In genomic region chr2:72137498-72138010, GRCh38 we compare ENCODE assay signal across 8 cellular contexts. TPM values are rescaled to one million over a fixed set of nuclear protein-coding genes. Genes with fewer than 3 reads are reported as not detected.
DNase-seq lines count a peak whose midpoint lies in the region; ATAC-seq and TF ChIP-seq lines count a peak whose summit lies in the region.

No MANE protein-coding gene starts in this region.

- H3K9me2 ChIP-seq in SK-N-SH, result no peaks in the 10 kb centered on the region

- no peak overlapping the region for H3K4me3 ChIP-seq in Caco-2 (ENCODE audit: low read depth, low read length)
- peak overlapping the region in 1 of 2 experiments; percentile 36; a peak in 1 of 4 replicates for H3K4me3 ChIP-seq in SK-N-SH (ENCODE audit: low read depth in 2 of 2, low read length in 1 of 2)
- H3K4me3 ChIP-seq in smooth muscle cell, result no peak overlapping the region

- peak; percentile 83 for ATAC-seq in GM19328 (IDR thresholded peaks at IDR 0.05; ENCODE audit: unreplicated experiment)
- peak; percentile 85 for ATAC-seq in HG03378 (IDR thresholded peaks at IDR 0.05; ENCODE audit: unreplicated experiment)
- ATAC-seq in left cardiac atrium, result peak; percentile 60 to 62

- no peaks in the 10 kb centered on the region for H3K9me3 Mint-ChIP-seq in Caco-2 (ENCODE audit: unreplicated experiment)
- no peaks in the 10 kb centered on the region for H3K9me3 Mint-ChIP-seq in activated naive CD4-positive, alpha-beta T cell treated with anti-CD3 and anti-CD28 coated beads, Interleukin-2, amount 10 ng/mL, durations not matched to agents 7 days and 5 days

- no peak overlapping the region for H3K27ac Mint-ChIP-seq in Caco-2 (ENCODE audit: unreplicated experiment)
- H3K27ac Mint-ChIP-seq in activated naive CD4-positive, alpha-beta T cell treated with anti-CD3 and anti-CD28 coated beads, Interleukin-2, amount 10 ng/mL, durations not matched to agents 7 days and 5 days, result no peak overlapping the region

- H3K36me3 Mint-ChIP-seq in Caco-2 (ENCODE audit: insufficient read depth, unreplicated experiment), result no peaks in the 10 kb centered on the region
- no peaks in the 10 kb centered on the region for H3K36me3 Mint-ChIP-seq in activated naive CD4-positive, alpha-beta T cell treated with anti-CD3 and anti-CD28 coated beads, Interleukin-2, amount 10 ng/mL, durations not matched to agents 7 days and 5 days

- H2AFZ ChIP-seq in SK-N-SH (ENCODE audit: low read depth) (no peak overlapping the region), smooth muscle cell (ENCODE audit: low read depth) (no peak overlapping the region)

- H3K9ac ChIP-seq in SK-N-SH (no peak overlapping the region), smooth muscle cell (ENCODE audit: low read depth) (no peak overlapping the region)

- no peaks in the 10 kb centered on the region for H3K27me3 Mint-ChIP-seq in Caco-2 (ENCODE audit: insufficient read depth, unreplicated experiment)
- peaks cover 22% of the 10 kb centered on the region for H3K27me3 Mint-ChIP-seq in activated naive CD4-positive, alpha-beta T cell treated with anti-CD3 and anti-CD28 coated beads, Interleukin-2, amount 10 ng/mL, durations not matched to agents 7 days and 5 days

- H3K36me3 ChIP-seq in Caco-2 (ENCODE audit: control insufficient read depth, insufficient read depth, low read length), result no peaks in the 10 kb centered on the region
- no peaks in the 10 kb centered on the region for H3K36me3 ChIP-seq in SK-N-SH (replicated peaks in 1 of 2; ENCODE audit: control insufficient read depth in 1 of 2, insufficient read depth in 2 of 2, low read length in 1 of 2)
- no peaks in the 10 kb centered on the region for H3K36me3 ChIP-seq in smooth muscle cell (ENCODE audit: low read depth)

- H3K27ac ChIP-seq in SK-N-SH (ENCODE audit: low read depth in 2 of 2, low read length in 1 of 2) (no peak overlapping the region), smooth muscle cell (ENCODE audit: low read depth) (no peak overlapping the region)

- DNase-seq in Caco-2 (peak; percentile 59 to 82), SK-N-SH (peak; percentile 87), left cardiac atrium (peak; percentile 67), smooth muscle cell (lab: John Stamatoyannopoulos, UW; ENCODE audit: unreplicated experiment) (peak; percentile 44), cerebellar cortex (ENCODE audit: low spot score) (no peak)
- DNase-seq in activated naive CD4-positive, alpha-beta T cell treated with anti-CD3 and anti-CD28 coated beads, Interleukin-2, amount 10 ng/mL, durations not matched to agents 7 days and 5 days, result peak; percentile 65

- H3K4me1 ChIP-seq in Caco-2, result peaks cover 14% of the 10 kb centered on the region
- H3K4me1 ChIP-seq in SK-N-SH (ENCODE audit: control insufficient read depth in 1 of 2, insufficient read depth in 2 of 2, low read depth in 1 of 2, low read length in 1 of 2), result no peaks in the 10 kb centered on the region
- peaks cover 7% of the 10 kb centered on the region for H3K4me1 ChIP-seq in smooth muscle cell (ENCODE audit: low read depth)

- H3K9me3 ChIP-seq in Caco-2 (no peaks in the 10 kb centered on the region), SK-N-SH (no peaks in the 10 kb centered on the region), smooth muscle cell (replicated peaks; ENCODE audit: low read depth) (no peaks in the 10 kb centered on the region)

- no peaks in the 10 kb centered on the region for H4K20me1 ChIP-seq in SK-N-SH (ENCODE audit: insufficient read depth)
- no peaks in the 10 kb centered on the region for H4K20me1 ChIP-seq in smooth muscle cell (ENCODE audit: low read depth)

- BruUV-seq in Caco-2 (replicated peaks; lab: Mats Ljungman, UMichigan), result no TSS peak

- H3K4me2 ChIP-seq in SK-N-SH (no peak overlapping the region), smooth muscle cell (no peak overlapping the region)

- CTCF ChIA-PET in Caco-2 (lab: Charles Lee) (no interaction called here), SK-N-SH (lab: Yijun Ruan, JAX) (interaction anchor here (0.6 to 5.7 kb wide), 35 partner anchors 10 to 627 kb away, joined by 3 to 58 read pairs (median 4); partner anchors contain the start of gene CYP26B1)
- CTCF ChIA-PET in activated naive CD4-positive, alpha-beta T cell treated with anti-CD3 and anti-CD28 coated beads, Interleukin-2, amount 10 ng/mL, durations not matched to agents 7 days and 5 days (lab: Charles Lee), result interaction anchor here (0.8 to 1.3 kb wide), 3 partner anchors 15 to 589 kb away, joined by 3 to 5 read pairs (median 4); no protein-coding TSS in a partner anchor

- TF ChIP-seq CTCF in Caco-2 (IDR thresholded peaks at IDR 0.05; ENCODE audit: insufficient read depth in 1 of 2, low read depth in 1 of 2, low read length in 1 of 2, severe bottlenecking in 1 of 2, unreplicated experiment in 1 of 2) (peak; percentile 94 to 96), SK-N-SH (IDR thresholded peaks at IDR 0.05) (peak; percentile 95), smooth muscle cell (IDR thresholded peaks at IDR 0.05; ENCODE audit: borderline replicate concordance, insufficient read depth, poor library complexity, severe bottlenecking) (peak; percentile 98)

- POLR2A ChIA-PET in Caco-2 (lab: Charles Lee), result no interaction called here
- POLR2A ChIA-PET in SK-N-SH (lab: Yijun Ruan, JAX), result no interaction called here

- H3F3A ChIP-seq in SK-N-SH (replicated peaks; ENCODE audit: insufficient read depth), result no peaks in the 10 kb centered on the region
- H3F3A ChIP-seq in smooth muscle cell (ENCODE audit: low read depth), result no peaks in the 10 kb centered on the region

- H3K79me2 ChIP-seq in SK-N-SH (ENCODE audit: insufficient read depth), result no peaks in the 10 kb centered on the region
- no peaks in the 10 kb centered on the region for H3K79me2 ChIP-seq in smooth muscle cell (ENCODE audit: low read depth)

- H3K4me1 Mint-ChIP-seq in Caco-2 (ENCODE audit: low read depth, unreplicated experiment), result peaks cover 7% of the 10 kb centered on the region
- no peaks in the 10 kb centered on the region for H3K4me1 Mint-ChIP-seq in activated naive CD4-positive, alpha-beta T cell treated with anti-CD3 and anti-CD28 coated beads, Interleukin-2, amount 10 ng/mL, durations not matched to agents 7 days and 5 days

- peak; percentile 54 for TF ChIP-seq RAD21 in SK-N-SH (IDR thresholded peaks at IDR 0.05; ENCODE audit: low read length)

- H3K27me3 ChIP-seq in Caco-2 (replicated peaks; ENCODE audit: control insufficient read depth, insufficient read depth, low read length) (no peaks in the 10 kb centered on the region), SK-N-SH (ENCODE audit: insufficient read depth) (no peaks in the 10 kb centered on the region; the same call in 1 of the 2 replicates), smooth muscle cell (ENCODE audit: low read depth) (peaks cover 9% of the 10 kb centered on the region)

- 30% methylated on average over 4 of the region's 10 CpGs for whole genome bisulfite sequencing in SK-N-SH (ENCODE audit: low lambda C conversion rate)
- WGBS in smooth muscle cell (ENCODE audit: low lambda C conversion rate), result 26% methylated on average over 10 of the region's 10 CpGs

- H3K4me3 Mint-ChIP-seq in Caco-2 (ENCODE audit: unreplicated experiment), result no peak overlapping the region
- no peak overlapping the region for H3K4me3 Mint-ChIP-seq in activated naive CD4-positive, alpha-beta T cell treated with anti-CD3 and anti-CD28 coated beads, Interleukin-2, amount 10 ng/mL, durations not matched to agents 7 days and 5 days

- no peak for TF ChIP-seq EP300 in SK-N-SH (IDR thresholded peaks at IDR 0.05; ENCODE audit: borderline replicate concordance in 1 of 2, low read depth in 1 of 2, low read length in 1 of 2)

- intact Hi-C loops in Caco-2 (cut with micrococcal nuclease; ENCODE audit: unreplicated experiment) (no loop called here), left cardiac atrium (cut with DNase I) (loop anchor here in 1 of 2 donors (5.0 kb wide), 1 partner anchor 590 kb away; no protein-coding TSS in a partner anchor)

TF ChIP-seq in SK-N-SH, 30 proteins besides CTCF, POLR2A, EP300 and RAD21:
- TF ChIP-seq SMC3 (IDR thresholded peaks at IDR 0.05; ENCODE audit: low read depth, low read length) (peak; percentile 66), TEAD4 (IDR thresholded peaks at IDR 0.05; ENCODE audit: borderline replicate concordance, insufficient read depth) (no peak)

RNA-seq across cellular contexts. Expression of gene CYP26B1, which starts 10.1 kb away (rescaled TPM):
- 1.7 and 2.8 TPM in 2 replicates for total RNA-seq in Caco-2 (2022)
- 0.26 and 0.33 TPM in 2 replicates for polyA plus RNA-seq in SK-N-SH (2012; rRNA removed)
- polyA plus RNA-seq in SK-N-SH (2012; cell fraction: cytosol; rRNA removed), result 0.18 TPM in 2 replicates
- 0.83 and 0.92 TPM in 2 replicates for polyA plus RNA-seq in SK-N-SH (2012; cell fraction: nucleus; rRNA removed)
- total RNA-seq in left cardiac atrium, result 10 to 100 TPM in 1 of 2 donors, 1 to 10 TPM in 1; 8.5 to 21.0 TPM
- 1.1 and 2.4 TPM in 2 replicates for total RNA-seq in smooth muscle cell
- 0.48 and 0.93 TPM in 2 replicates for polyA plus RNA-seq in smooth muscle cell
